13 cellular contexts compared by ENCODE assay signal in the genomic region with DNA sequence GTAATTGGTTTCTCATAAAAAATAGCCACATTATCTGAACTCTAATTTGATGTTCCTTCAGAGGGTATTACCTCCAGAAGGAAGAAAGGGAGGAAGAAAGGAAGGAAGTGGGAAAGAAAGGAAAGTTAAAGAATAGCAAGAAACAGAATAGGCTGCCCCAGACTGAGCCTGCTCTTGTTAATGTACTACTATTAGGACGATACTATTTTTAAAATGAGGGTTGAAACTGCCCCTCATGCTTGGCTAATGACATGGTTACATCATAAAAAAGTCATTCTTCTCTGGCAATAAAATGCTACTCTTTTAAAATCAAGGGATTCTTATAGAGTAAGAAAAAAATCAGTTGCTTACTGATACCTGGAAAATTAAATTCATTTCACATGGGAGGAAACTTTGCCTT.
"Had no signal": no experiment of that assay in that cellular context is flagged by ENCODE, and none has a peak within 500 bp of the region (broad histone marks: within the 10 kb centered on the region; RNA-seq: fewer than 3 reads in every experiment).

No MANE protein-coding gene starts in this region.

- H3K4me1 ChIP-seq: tibial artery, uterus had no signal

- ATAC-seq: esophagus mucosa; naive thymus-derived CD8-positive, alpha-beta T cell; right cardiac atrium had no signal

- H3K36me3 ChIP-seq: brain microvascular endothelial cell, tibial artery, uterus had no signal

- H3K27me3 Mint-ChIP-seq: activated CD4-positive, alpha-beta memory T cell treated with anti-CD3 and anti-CD28 coated beads for 36 hours had no signal

- FAIRE-seq: small intestine had no signal

- DNase-seq: activated CD4-positive, alpha-beta memory T cell treated with anti-CD3 and anti-CD28 coated beads for 36 hours; activated CD4-positive, alpha-beta T cell treated with anti-CD3 and anti-CD28 coated beads for 1 hour; activated gamma-delta T cell; activated naive CD8-positive, alpha-beta T cell treated with anti-CD3 and anti-CD28 coated beads for 36 hours; activated T-cell treated with anti-CD3 and anti-CD28 coated beads, Interleukin-2, amount 50 U/mL, for 48 hours; brain microvascular endothelial cell; glutamatergic neuron; naive thymus-derived CD8-positive, alpha-beta T cell; right cardiac atrium; small intestine; tibial artery; uterus had no signal

- H3K27me3 ChIP-seq: brain microvascular endothelial cell, tibial artery, uterus had no signal

- H3K4me3 ChIP-seq: tibial artery, uterus had no signal

- H3K36me3 Mint-ChIP-seq: activated CD4-positive, alpha-beta memory T cell treated with anti-CD3 and anti-CD28 coated beads for 36 hours; activated naive CD8-positive, alpha-beta T cell treated with anti-CD3 and anti-CD28 coated beads for 36 hours; naive thymus-derived CD8-positive, alpha-beta T cell had no signal

- H3K9me3 ChIP-seq: tibial artery, uterus had no signal

- H3K27ac Mint-ChIP-seq: activated CD4-positive, alpha-beta memory T cell treated with anti-CD3 and anti-CD28 coated beads for 36 hours; activated naive CD8-positive, alpha-beta T cell treated with anti-CD3 and anti-CD28 coated beads for 36 hours; naive thymus-derived CD8-positive, alpha-beta T cell had no signal

- H3K4me3 Mint-ChIP-seq: activated CD4-positive, alpha-beta memory T cell treated with anti-CD3 and anti-CD28 coated beads for 36 hours; activated naive CD8-positive, alpha-beta T cell treated with anti-CD3 and anti-CD28 coated beads for 36 hours; naive thymus-derived CD8-positive, alpha-beta T cell had no signal

- H3K4me1 Mint-ChIP-seq: activated naive CD8-positive, alpha-beta T cell treated with anti-CD3 and anti-CD28 coated beads for 36 hours; naive thymus-derived CD8-positive, alpha-beta T cell had no signal

- H3K9me3 Mint-ChIP-seq: activated CD4-positive, alpha-beta memory T cell treated with anti-CD3 and anti-CD28 coated beads for 36 hours; activated naive CD8-positive, alpha-beta T cell treated with anti-CD3 and anti-CD28 coated beads for 36 hours had no signal

- H3K27ac ChIP-seq: brain microvascular endothelial cell, tibial artery, uterus had no signal
